Comparison of ENCODE assay signal across 20 cellular contexts in the genomic region with DNA sequence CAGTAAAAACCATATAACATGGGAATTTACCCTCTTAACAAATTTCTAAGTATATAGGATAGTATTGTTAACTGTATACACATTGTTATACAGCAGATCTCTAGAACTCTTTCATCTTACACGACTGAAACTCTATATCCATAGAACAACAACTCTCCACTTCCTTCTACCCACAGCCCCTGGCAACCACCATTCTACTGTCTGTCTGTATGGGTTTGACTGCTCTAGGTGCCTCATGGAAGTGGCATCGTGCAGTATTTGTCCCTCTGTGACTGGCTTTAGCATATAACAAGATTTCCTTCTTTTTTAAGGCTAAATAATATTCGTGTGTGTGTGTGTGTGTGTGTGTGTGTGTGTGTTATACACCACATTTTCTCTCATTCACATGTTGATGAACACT.
"Had no signal": no experiment of that assay in that cellular context is flagged by ENCODE, and none has a peak within 500 bp of the region (broad histone marks: within the 10 kb centered on the region; RNA-seq: fewer than 3 reads in every experiment).

No MANE protein-coding gene starts in this region.

- H3K27me3 Mint-ChIP-seq: activated CD4-positive, alpha-beta memory T cell treated with anti-CD3 and anti-CD28 coated beads for 36 hours; activated naive CD8-positive, alpha-beta T cell treated with anti-CD3 and anti-CD28 coated beads for 36 hours; stimulated activated naive CD8-positive, alpha-beta T cell treated with anti-CD3 and anti-CD28 coated beads, Interleukin-15, Interleukin-2, amounts not matched to agents 100 ng/mL and 50 ng/mL, for 24 hours had no signal

- H3K9me3 ChIP-seq: upper lobe of left lung had no signal

- ATAC-seq: left lobe of liver had no signal

- H3K27ac ChIP-seq: dorsolateral prefrontal cortex, WERI-Rb-1 had no signal

- H3K4me3 ChIP-seq: dorsolateral prefrontal cortex, upper lobe of left lung had no signal

- H3K9me3 Mint-ChIP-seq: nephron progenitor cell; T-helper 1 cell treated with Interleukin-12 subunit alpha and Interleukin-12 subunit beta and Interleukin-4 antibody, amounts not matched to agents 30 μg/mL and 1 μg/mL, for 36 hours had no signal

- FAIRE-seq: colon, kidney had no signal

- H3K36me3 ChIP-seq: upper lobe of left lung had no signal

- H3K27me3 ChIP-seq: dorsolateral prefrontal cortex, upper lobe of left lung had no signal

- H3K36me3 Mint-ChIP-seq: activated CD4-positive, alpha-beta memory T cell treated with anti-CD3 and anti-CD28 coated beads for 36 hours; activated naive CD8-positive, alpha-beta T cell treated with anti-CD3 and anti-CD28 coated beads for 36 hours had no signal

- H3K27ac Mint-ChIP-seq: activated CD4-positive, alpha-beta memory T cell treated with anti-CD3 and anti-CD28 coated beads for 36 hours; activated naive CD8-positive, alpha-beta T cell treated with anti-CD3 and anti-CD28 coated beads for 36 hours; activated T-helper 1 cell treated with anti-CD3 and anti-CD28 coated beads, Interleukin-12 subunit alpha, Interleukin-12 subunit beta, Interleukin-2, Interleukin-4 antibody, amounts not matched to agents 30 ng/mL and 10 ng/mL and 1 ng/mL, durations not matched to agents 14 hours and 24 hours and 36 hours; nephron progenitor cell; stimulated activated naive CD8-positive, alpha-beta T cell treated with anti-CD3 and anti-CD28 coated beads, Interleukin-15, Interleukin-2, amounts not matched to agents 100 ng/mL and 50 ng/mL, for 24 hours; T-helper 1 cell treated with Interleukin-12 subunit alpha and Interleukin-12 subunit beta and Interleukin-4 antibody, amounts not matched to agents 30 μg/mL and 1 μg/mL, for 36 hours had no signal

- H3K4me3 Mint-ChIP-seq: activated CD4-positive, alpha-beta memory T cell treated with anti-CD3 and anti-CD28 coated beads for 36 hours; activated naive CD8-positive, alpha-beta T cell treated with anti-CD3 and anti-CD28 coated beads for 36 hours; activated T-helper 1 cell treated with anti-CD3 and anti-CD28 coated beads, Interleukin-12 subunit alpha, Interleukin-12 subunit beta, Interleukin-2, Interleukin-4 antibody, amounts not matched to agents 30 ng/mL and 10 ng/mL and 1 ng/mL, durations not matched to agents 14 hours and 24 hours and 36 hours; nephron progenitor cell; stimulated activated naive CD8-positive, alpha-beta T cell treated with anti-CD3 and anti-CD28 coated beads, Interleukin-15, Interleukin-2, amounts not matched to agents 100 ng/mL and 50 ng/mL, for 24 hours; T-helper 1 cell treated with Interleukin-12 subunit alpha and Interleukin-12 subunit beta and Interleukin-4 antibody, amounts not matched to agents 30 μg/mL and 1 μg/mL, for 36 hours had no signal

- DNase-seq: activated CD4-positive, alpha-beta memory T cell treated with anti-CD3 and anti-CD28 coated beads for 36 hours; activated gamma-delta T cell treated with Interleukin-2 at 50 U/mL for 16 hours; activated naive CD8-positive, alpha-beta T cell treated with anti-CD3 and anti-CD28 coated beads for 36 hours; activated T-cell treated with anti-CD3 and anti-CD28 coated beads for 4 hours; amygdala; central memory CD4-positive, alpha-beta T cell; dorsolateral prefrontal cortex; foreskin melanocyte; kidney; nephron progenitor cell; nucleus accumbens; posterior cingulate gyrus; retina; upper lobe of left lung; WERI-Rb-1 had no signal
